In the genomic region with DNA sequence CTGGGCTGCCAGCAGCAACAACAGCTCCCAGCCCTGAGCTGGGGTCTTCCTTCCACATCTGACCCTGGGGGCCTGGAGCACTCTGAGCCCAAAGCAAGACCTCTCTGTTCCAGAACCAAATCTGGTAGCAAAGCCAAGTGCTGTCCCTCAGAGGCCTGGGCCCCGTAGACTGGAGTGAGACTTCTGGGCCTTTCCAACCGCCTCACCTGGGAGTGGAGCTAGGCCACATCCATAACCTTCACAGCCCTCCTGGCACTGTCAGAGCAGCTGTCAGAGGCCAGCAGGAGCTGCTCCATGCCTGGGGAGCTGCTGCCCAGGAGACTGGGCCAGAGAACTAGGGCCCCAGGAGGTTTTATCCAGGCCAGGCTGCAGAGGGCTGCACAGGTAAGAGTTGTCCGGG, we compare ENCODE assay signal across 27 cellular contexts. TPM values are rescaled to one million over a fixed set of nuclear protein-coding genes. Genes with fewer than 3 reads are reported as not detected.
DNase-seq lines count a peak whose midpoint lies in the region; ATAC-seq, FAIRE-seq and TF ChIP-seq lines count a peak whose summit lies in the region.
"Had no signal": no experiment of that assay in that cellular context is flagged by ENCODE, and none has a peak within 500 bp of the region (broad histone marks: within the 10 kb centered on the region; RNA-seq: fewer than 3 reads in every experiment).

No MANE protein-coding gene starts in this region.

- H3K9me3 ChIP-seq in HUES6 (ENCODE audit: control insufficient read depth, insufficient read depth, low read depth, low read length) = no peaks in the 10 kb centered on the region
- no peaks in the 10 kb centered on the region for H3K9me3 ChIP-seq in HepG2 (ENCODE audit: low read length)
- H3K9me3 ChIP-seq in suprapubic skin = no peaks in the 10 kb centered on the region

- H4K20me1 ChIP-seq in HepG2 (ENCODE audit: insufficient read depth, low read length) = no peaks in the 10 kb centered on the region

- WGBS in HepG2 (ENCODE audit: low lambda C conversion rate) = 50% methylated on average over 1 of the region's 3 CpGs
- WGBS in suprapubic skin = 75% methylated on average over 1 of the region's 3 CpGs

- TF ChIP-seq EP300 in HepG2 (IDR thresholded peaks at IDR 0.05; ENCODE audit: low read depth in 2 of 2, low read length in 2 of 2) (no peak), HepG2 (CRISPR knock-in tag; IDR thresholded peaks at IDR 0.05; ENCODE audit: borderline replicate concordance) (no peak), suprapubic skin (IDR thresholded peaks at IDR 0.05) (no peak)

- intact Hi-C loops in HepG2 (cut with micrococcal nuclease; ENCODE audit: unreplicated experiment) = no loop called here

- H3K27ac ChIP-seq in HUES6 (ENCODE audit: low read depth, low read length) (peak overlapping the region; percentile 93; the same call in 1 of the 2 replicates), HepG2 (ENCODE audit: extremely low read length, insufficient read depth, low read length) (no peak overlapping the region), suprapubic skin (peak overlapping the region; percentile 62)
- H3K27ac ChIP-seq: GM23248, RWPE1 had no signal

- CTCF ChIA-PET in HepG2 (lab: Yijun Ruan, JAX; ENCODE audit: low intra/inter-chr PET ratio, low total read pairs) = no interaction called here

- H3K9ac ChIP-seq in HUES6 (ENCODE audit: low read length) (peak overlapping the region; percentile 62), HepG2 (ENCODE audit: insufficient read depth, low read depth, low read length) (no peak overlapping the region)
- H3K9ac ChIP-seq: GM23248 had no signal

- H3K36me3 ChIP-seq in HUES6 (ENCODE audit: control insufficient read depth, insufficient read depth, low read length) (peaks cover 9% of the 10 kb centered on the region; the same call in 1 of the 2 replicates), HepG2 (replicated peaks in 1 of 2; ENCODE audit: control insufficient read depth in 1 of 2, insufficient read depth in 2 of 2, low read length in 2 of 2) (no peaks in the 10 kb centered on the region), suprapubic skin (no peaks in the 10 kb centered on the region)

- no peak for FAIRE-seq in HepG2 (lab: Jason Lieb, UNC)
- FAIRE-seq: GM12892, K562 had no signal

- H2AFZ ChIP-seq in HepG2 (ENCODE audit: low read length) = no peak overlapping the region
- H2AFZ ChIP-seq: GM23248 had no signal

- BruUV-seq in HepG2 (replicated peaks; lab: Mats Ljungman, UMichigan) = no TSS peak

- no peak for TF ChIP-seq CTCF in HepG2 (CRISPR knock-in tag; IDR thresholded peaks at IDR 0.05)
- TF ChIP-seq CTCF in suprapubic skin (IDR thresholded peaks at IDR 0.05) = no peak

- no peaks in the 10 kb centered on the region for H3K27me3 ChIP-seq in HUES6 (ENCODE audit: control insufficient read depth, insufficient read depth, low read length)
- H3K27me3 ChIP-seq in HepG2 (ENCODE audit: control insufficient read depth in 1 of 2, insufficient read depth in 2 of 2, low read length in 2 of 2) = peaks cover 0 to 5% of the 10 kb centered on the region in 2 experiments; a peak in 1 of 5 replicates
- no peaks in the 10 kb centered on the region for H3K27me3 ChIP-seq in suprapubic skin

- H3K4me1 ChIP-seq in HUES6 (ENCODE audit: control insufficient read depth, insufficient read depth, low read length) (peaks cover 30% of the 10 kb centered on the region), HepG2 (ENCODE audit: insufficient read depth, low read length) (no peaks in the 10 kb centered on the region), suprapubic skin (peaks cover 35% of the 10 kb centered on the region)

- DNase-seq in COLO668 (lab: John Stamatoyannopoulos, UW; ENCODE audit: unreplicated experiment) (peak; percentile 68), HepG2 (ENCODE audit: low spot score) (no peak), suprapubic skin (ENCODE audit: low spot score in 2 of 2) (no peak), NCI-H526 treated with DMSO at 0.1 percent for 48 hours (lab: John Stamatoyannopoulos, UW) (no peak)
- DNase-seq: C1 segment of cervical spinal cord; CD8-positive, alpha-beta T cell; DMS 273 treated with DMSO at 0.1 percent for 48 hours; DND-41; GM23248; H9; Kasumi-1; MV-4-11; NCI-H1105; NCI-H1436 treated with DMSO at 0.1 percent for 48 hours; NCI-H2171 treated with DMSO at 0.1 percent for 48 hours; NCI-H345; NCI-H524 treated with DMSO at 0.1 percent for 48 hours had no signal

- ATAC-seq in HepG2 = peak; percentile 43
- no peak for ATAC-seq in GM18907 (IDR thresholded peaks at IDR 0.05; ENCODE audit: unreplicated experiment)
- no peak for ATAC-seq in GM21367 (IDR thresholded peaks at IDR 0.05; ENCODE audit: unreplicated experiment)
- ATAC-seq: CD8-positive, alpha-beta T cell; K562; Panc1 had no signal

- no peak overlapping the region for H3K4me2 ChIP-seq in HepG2 (ENCODE audit: low read depth, low read length)

- POLR2A ChIA-PET in HepG2 (lab: Yijun Ruan, JAX) = no interaction called here

- in situ Hi-C loops in HepG2 (cut with HindIII; ENCODE audit: extremely low pct_ligation_motif_present, low pct_unique_long_range_greater_than_20kb) = no loop called here

- H3K4me3 ChIP-seq in HUES6 (ENCODE audit: low read depth, low read length) (no peak overlapping the region), HepG2 (replicated peaks in 1 of 3; ENCODE audit: insufficient read depth in 1 of 3, low read depth in 2 of 3, low read length in 3 of 3) (no peak overlapping the region), suprapubic skin (no peak overlapping the region)
- H3K4me3 ChIP-seq: GM23248, K562 had no signal

- H3K79me2 ChIP-seq in HepG2 (ENCODE audit: insufficient read depth, low read length) = no peaks in the 10 kb centered on the region

- TF ChIP-seq RAD21 in HepG2 (CRISPR knock-in tag; IDR thresholded peaks at IDR 0.05) = no peak

- TF ChIP-seq POLR2A in HepG2 (IDR thresholded peaks at IDR 0.05; ENCODE audit: insufficient read depth in 1 of 2, low read depth in 2 of 2, low read length in 2 of 2) (no peak), suprapubic skin (IDR thresholded peaks at IDR 0.05) (no peak)

TF ChIP-seq in HepG2, 621 proteins besides CTCF, POLR2A, EP300 and RAD21 (continues in another document):
- TF ChIP-seq ZNF20 (CRISPR knock-in tag; IDR thresholded peaks at IDR 0.05) (no peak), ZNF589 (CRISPR knock-in tag; conservative IDR thresholded peaks at IDR 0.05) (no peak), DR1 (CRISPR knock-in tag; IDR thresholded peaks at IDR 0.05) (no peak), ZNF382 (CRISPR knock-in tag; IDR thresholded peaks at IDR 0.05; ENCODE audit: borderline replicate concordance) (no peak)
- TF ChIP-seq, protein P1, sequence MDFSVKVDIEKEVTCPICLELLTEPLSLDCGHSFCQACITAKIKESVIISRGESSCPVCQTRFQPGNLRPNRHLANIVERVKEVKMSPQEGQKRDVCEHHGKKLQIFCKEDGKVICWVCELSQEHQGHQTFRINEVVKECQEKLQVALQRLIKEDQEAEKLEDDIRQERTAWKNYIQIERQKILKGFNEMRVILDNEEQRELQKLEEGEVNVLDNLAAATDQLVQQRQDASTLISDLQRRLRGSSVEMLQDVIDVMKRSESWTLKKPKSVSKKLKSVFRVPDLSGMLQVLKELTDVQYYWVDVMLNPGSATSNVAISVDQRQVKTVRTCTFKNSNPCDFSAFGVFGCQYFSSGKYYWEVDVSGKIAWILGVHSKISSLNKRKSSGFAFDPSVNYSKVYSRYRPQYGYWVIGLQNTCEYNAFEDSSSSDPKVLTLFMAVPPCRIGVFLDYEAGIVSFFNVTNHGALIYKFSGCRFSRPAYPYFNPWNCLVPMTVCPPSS (IDR thresholded peaks at IDR 0.05) = no peak

RNA-seq across cellular contexts. Expression of a gene that starts 15.4 kb away (rescaled TPM):
- total RNA-seq in HepG2 (2016; rRNA removed; fragmentation: Illumina TruSeq; extraction: Trizol) = 12.5 and 42.0 TPM in 2 replicates
- 5.6 and 7.3 TPM in 2 replicates for total RNA-seq in HepG2 (2016; cell fraction: cytosol; rRNA removed; fragmentation: Illumina TruSeq; extraction: Trizol; ENCODE audit: low read depth)
- 12.1 and 46.2 TPM in 2 replicates for total RNA-seq in HepG2 (2016; cell fraction: insoluble cytoplasmic fraction; rRNA removed; fragmentation: Illumina TruSeq; extraction: Trizol)
- 10.8 and 12.4 TPM in 2 replicates for total RNA-seq in HepG2 (2016; cell fraction: membrane; rRNA removed; fragmentation: Illumina TruSeq; extraction: Trizol)
- 48.7 and 58.9 TPM in 2 replicates for total RNA-seq in HepG2 (2016; cell fraction: nucleus; rRNA removed; fragmentation: Illumina TruSeq; extraction: Trizol)
- 65.0 and 66.4 TPM in 2 replicates for polyA plus RNA-seq in HepG2 (2011; rRNA removed)
- 31.0 and 34.1 TPM in 2 replicates for polyA plus RNA-seq in HepG2 (2011; cell fraction: cytosol; rRNA removed)
- polyA plus RNA-seq in HepG2 (2011; cell fraction: nucleus; rRNA removed) = 293 and 346 TPM in 2 replicates
- 27.5 and 39.2 TPM in 2 replicates for polyA plus RNA-seq in HepG2 (2012)
- polyA plus RNA-seq in HepG2 (2016; cell fraction: cytosol; fragmentation: Illumina TruSeq; extraction: Trizol; ENCODE audit: low read depth) = 4.2 and 4.7 TPM in 2 replicates
- polyA plus RNA-seq in HepG2 (2016; cell fraction: insoluble cytoplasmic fraction; fragmentation: Illumina TruSeq; extraction: Trizol; ENCODE audit: low read depth) = 12.4 and 12.6 TPM in 2 replicates
- 6.8 and 9.0 TPM in 2 replicates for polyA plus RNA-seq in HepG2 (2016; cell fraction: membrane; fragmentation: Illumina TruSeq; extraction: Trizol; ENCODE audit: low read depth)
- polyA plus RNA-seq in HepG2 (2016; cell fraction: nucleus; fragmentation: Illumina TruSeq; extraction: Trizol; ENCODE audit: insufficient read depth, low read depth) = 122 TPM in 2 replicates
- polyA minus RNA-seq in HepG2 (2011; rRNA and poly(A)+ RNA removed; ENCODE audit: low replicate concordance) = 0.07 and 112 TPM in 2 replicates
- 12.0 and 15.6 TPM in 2 replicates for polyA minus RNA-seq in HepG2 (2011; cell fraction: cytosol; rRNA and poly(A)+ RNA removed)
- polyA minus RNA-seq in HepG2 (2011; cell fraction: nucleus; rRNA and poly(A)+ RNA removed) = 54.7 and 62.5 TPM in 2 replicates
- 1 to 10 TPM; 2.9 to 4.7 (median 3.3) TPM for total RNA-seq in suprapubic skin
- total RNA-seq: A673; CD8-positive, alpha-beta T cell; GM23248; H9; K562; M059J; OCI-LY7 had no signal
- polyA plus RNA-seq: GM23248, K562 had no signal
